ENCODE assay signal across 1 cellular context in genomic region chr11:75562048-75562835, GRCh38.
TF ChIP-seq lines count a peak whose summit lies in the region.

TSS of gene SERPINH1 (plus strand) at chr11:75562253. CDS start at chr11:75566350, 4,097 bp downstream.

TF ChIP-seq in GM12878, 131 proteins besides CTCF, POLR2A, EP300 and RAD21 (continued from another document and continues in another):
- TF ChIP-seq HSF1 (IDR thresholded peaks at IDR 0.05; ENCODE audit: low read depth, low read length) (peak; percentile 99), SMC3 (IDR thresholded peaks at IDR 0.05; ENCODE audit: borderline replicate concordance, low read length) (no peak), CREB1 (IDR thresholded peaks at IDR 0.05; ENCODE audit: low read depth) (peak; percentile 77), KDM1A (IDR thresholded peaks at IDR 0.05; ENCODE audit: borderline replicate concordance) (no peak), NKRF (conservative IDR thresholded peaks at IDR 0.05) (no peak; the same call in none of the 2 replicates), IKZF2 (IDR thresholded peaks at IDR 0.05) (peak in 1 of 2 experiments; percentile 33; a peak in 2 of 4 replicates), SP1 (IDR thresholded peaks at IDR 0.05; ENCODE audit: low read depth, low read length) (peak; percentile 30), POU2F2 (IDR thresholded peaks at IDR 0.05; ENCODE audit: borderline replicate concordance, low read depth, low read length) (no peak; the same call in 2 of the 3 replicates), IKZF1 (conservative IDR thresholded peaks at IDR 0.05) (peak; percentile 61), ZNF384 (IDR thresholded peaks at IDR 0.05; ENCODE audit: borderline replicate concordance, low read depth, low read length) (no peak), SUZ12 (IDR thresholded peaks at IDR 0.05; ENCODE audit: unreplicated experiment) (no peak), BHLHE40 (IDR thresholded peaks at IDR 0.05; ENCODE audit: borderline replicate concordance in 1 of 2, low read depth in 2 of 2, low read length in 1 of 2) (peak in 1 of 2 experiments; percentile 20; a peak in 2 of 4 replicates), TAF1 (IDR thresholded peaks at IDR 0.05; ENCODE audit: borderline replicate concordance, low read depth, low read length) (peak; percentile 65; the same call in 1 of the 2 replicates), LARP7 (IDR thresholded peaks at IDR 0.05) (no peak), SREBF2 (IDR thresholded peaks at IDR 0.05; ENCODE audit: low read length) (no peak), ZNF274 (IDR thresholded peaks at IDR 0.05; ENCODE audit: insufficient read depth, insufficient read length) (no peak), PML (IDR thresholded peaks at IDR 0.05; ENCODE audit: low read length) (peak; percentile 92), ETV6 (conservative IDR thresholded peaks at IDR 0.05 in 1 of 2, IDR thresholded peaks at IDR 0.05 in 1 of 2; ENCODE audit: borderline replicate concordance in 1 of 2, low read depth in 1 of 2) (0 out of 4 replicates have a peak, but pooled peaks of 1 of the 2 experiments have one; percentile 40), TBL1XR1 (IDR thresholded peaks at IDR 0.05; ENCODE audit: low read depth, low read length) (0 out of 2 replicates have a peak, but pooled peaks have one; percentile 45), IRF5 (IDR thresholded peaks at IDR 0.05; ENCODE audit: borderline replicate concordance) (no peak), POLR2AphosphoS5 (IDR thresholded peaks at IDR 0.05; ENCODE audit: low read length) (peak; percentile 96), CHD1 (IDR thresholded peaks at IDR 0.05; ENCODE audit: low read depth, low read length) (0 out of 2 replicates have a peak, but pooled peaks have one; percentile 6), ATF7 (IDR thresholded peaks at IDR 0.05; ENCODE audit: low read depth) (0 out of 2 replicates have a peak, but pooled peaks have one; percentile 29), GATAD2B (conservative IDR thresholded peaks at IDR 0.05; ENCODE audit: low read depth) (peak; percentile 26; the same call in 1 of the 2 replicates), ASH2L (IDR thresholded peaks at IDR 0.05; ENCODE audit: borderline replicate concordance, low read depth) (0 out of 2 replicates have a peak, but pooled peaks have one; percentile 53), CBFB (IDR thresholded peaks at IDR 0.05; ENCODE audit: low read depth) (peak; percentile 24; the same call in 1 of the 2 replicates), YY1 (IDR thresholded peaks at IDR 0.05; ENCODE audit: low read depth, low read length) (0 out of 2 replicates have a peak, but pooled peaks have one; percentile 30), EGR1 (IDR thresholded peaks at IDR 0.05; ENCODE audit: borderline replicate concordance in 1 of 2, low read depth in 2 of 2, low read length in 2 of 2) (peak in 1 of 2 experiments; percentile 74; a peak in 1 of 3 replicates), NR2C1 (IDR thresholded peaks at IDR 0.05) (peak; percentile 9; the same call in 1 of the 2 replicates), RUNX3 (IDR thresholded peaks at IDR 0.05; ENCODE audit: low read length) (peak; percentile 66), SRF (IDR thresholded peaks at IDR 0.05; ENCODE audit: low read depth in 2 of 2, low read length in 2 of 2) (0 out of 4 replicates have a peak, but pooled peaks of 1 of the 2 experiments have one; percentile 28), SREBF1 (IDR thresholded peaks at IDR 0.05; ENCODE audit: low read length) (no peak), KLF5 (IDR thresholded peaks at IDR 0.05; ENCODE audit: partially characterized antibody) (peak; percentile 61), CBX3 (IDR thresholded peaks at IDR 0.05; ENCODE audit: borderline replicate concordance, low read depth) (no peak)
- TF ChIP-seq, protein P1, sequence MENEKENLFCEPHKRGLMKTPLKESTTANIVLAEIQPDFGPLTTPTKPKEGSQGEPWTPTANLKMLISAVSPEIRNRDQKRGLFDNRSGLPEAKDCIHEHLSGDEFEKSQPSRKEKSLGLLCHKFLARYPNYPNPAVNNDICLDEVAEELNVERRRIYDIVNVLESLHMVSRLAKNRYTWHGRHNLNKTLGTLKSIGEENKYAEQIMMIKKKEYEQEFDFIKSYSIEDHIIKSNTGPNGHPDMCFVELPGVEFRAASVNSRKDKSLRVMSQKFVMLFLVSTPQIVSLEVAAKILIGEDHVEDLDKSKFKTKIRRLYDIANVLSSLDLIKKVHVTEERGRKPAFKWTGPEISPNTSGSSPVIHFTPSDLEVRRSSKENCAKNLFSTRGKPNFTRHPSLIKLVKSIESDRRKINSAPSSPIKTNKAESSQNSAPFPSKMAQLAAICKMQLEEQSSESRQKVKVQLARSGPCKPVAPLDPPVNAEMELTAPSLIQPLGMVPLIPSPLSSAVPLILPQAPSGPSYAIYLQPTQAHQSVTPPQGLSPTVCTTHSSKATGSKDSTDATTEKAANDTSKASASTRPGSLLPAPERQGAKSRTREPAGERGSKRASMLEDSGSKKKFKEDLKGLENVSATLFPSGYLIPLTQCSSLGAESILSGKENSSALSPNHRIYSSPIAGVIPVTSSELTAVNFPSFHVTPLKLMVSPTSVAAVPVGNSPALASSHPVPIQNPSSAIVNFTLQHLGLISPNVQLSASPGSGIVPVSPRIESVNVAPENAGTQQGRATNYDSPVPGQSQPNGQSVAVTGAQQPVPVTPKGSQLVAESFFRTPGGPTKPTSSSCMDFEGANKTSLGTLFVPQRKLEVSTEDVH (IDR thresholded peaks at IDR 0.05; ENCODE audit: low read depth, partially characterized antibody) = no peak
- TF ChIP-seq, protein P2, sequence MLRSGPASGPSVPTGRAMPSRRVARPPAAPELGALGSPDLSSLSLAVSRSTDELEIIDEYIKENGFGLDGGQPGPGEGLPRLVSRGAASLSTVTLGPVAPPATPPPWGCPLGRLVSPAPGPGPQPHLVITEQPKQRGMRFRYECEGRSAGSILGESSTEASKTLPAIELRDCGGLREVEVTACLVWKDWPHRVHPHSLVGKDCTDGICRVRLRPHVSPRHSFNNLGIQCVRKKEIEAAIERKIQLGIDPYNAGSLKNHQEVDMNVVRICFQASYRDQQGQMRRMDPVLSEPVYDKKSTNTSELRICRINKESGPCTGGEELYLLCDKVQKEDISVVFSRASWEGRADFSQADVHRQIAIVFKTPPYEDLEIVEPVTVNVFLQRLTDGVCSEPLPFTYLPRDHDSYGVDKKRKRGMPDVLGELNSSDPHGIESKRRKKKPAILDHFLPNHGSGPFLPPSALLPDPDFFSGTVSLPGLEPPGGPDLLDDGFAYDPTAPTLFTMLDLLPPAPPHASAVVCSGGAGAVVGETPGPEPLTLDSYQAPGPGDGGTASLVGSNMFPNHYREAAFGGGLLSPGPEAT (IDR thresholded peaks at IDR 0.05; ENCODE audit: low read depth) = peak; percentile 94
- TF ChIP-seq, protein P3, sequence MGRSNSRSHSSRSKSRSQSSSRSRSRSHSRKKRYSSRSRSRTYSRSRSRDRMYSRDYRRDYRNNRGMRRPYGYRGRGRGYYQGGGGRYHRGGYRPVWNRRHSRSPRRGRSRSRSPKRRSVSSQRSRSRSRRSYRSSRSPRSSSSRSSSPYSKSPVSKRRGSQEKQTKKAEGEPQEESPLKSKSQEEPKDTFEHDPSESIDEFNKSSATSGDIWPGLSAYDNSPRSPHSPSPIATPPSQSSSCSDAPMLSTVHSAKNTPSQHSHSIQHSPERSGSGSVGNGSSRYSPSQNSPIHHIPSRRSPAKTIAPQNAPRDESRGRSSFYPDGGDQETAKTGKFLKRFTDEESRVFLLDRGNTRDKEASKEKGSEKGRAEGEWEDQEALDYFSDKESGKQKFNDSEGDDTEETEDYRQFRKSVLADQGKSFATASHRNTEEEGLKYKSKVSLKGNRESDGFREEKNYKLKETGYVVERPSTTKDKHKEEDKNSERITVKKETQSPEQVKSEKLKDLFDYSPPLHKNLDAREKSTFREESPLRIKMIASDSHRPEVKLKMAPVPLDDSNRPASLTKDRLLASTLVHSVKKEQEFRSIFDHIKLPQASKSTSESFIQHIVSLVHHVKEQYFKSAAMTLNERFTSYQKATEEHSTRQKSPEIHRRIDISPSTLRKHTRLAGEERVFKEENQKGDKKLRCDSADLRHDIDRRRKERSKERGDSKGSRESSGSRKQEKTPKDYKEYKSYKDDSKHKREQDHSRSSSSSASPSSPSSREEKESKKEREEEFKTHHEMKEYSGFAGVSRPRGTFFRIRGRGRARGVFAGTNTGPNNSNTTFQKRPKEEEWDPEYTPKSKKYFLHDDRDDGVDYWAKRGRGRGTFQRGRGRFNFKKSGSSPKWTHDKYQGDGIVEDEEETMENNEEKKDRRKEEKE (IDR thresholded peaks at IDR 0.05) = no peak
- TF ChIP-seq, protein P4, sequence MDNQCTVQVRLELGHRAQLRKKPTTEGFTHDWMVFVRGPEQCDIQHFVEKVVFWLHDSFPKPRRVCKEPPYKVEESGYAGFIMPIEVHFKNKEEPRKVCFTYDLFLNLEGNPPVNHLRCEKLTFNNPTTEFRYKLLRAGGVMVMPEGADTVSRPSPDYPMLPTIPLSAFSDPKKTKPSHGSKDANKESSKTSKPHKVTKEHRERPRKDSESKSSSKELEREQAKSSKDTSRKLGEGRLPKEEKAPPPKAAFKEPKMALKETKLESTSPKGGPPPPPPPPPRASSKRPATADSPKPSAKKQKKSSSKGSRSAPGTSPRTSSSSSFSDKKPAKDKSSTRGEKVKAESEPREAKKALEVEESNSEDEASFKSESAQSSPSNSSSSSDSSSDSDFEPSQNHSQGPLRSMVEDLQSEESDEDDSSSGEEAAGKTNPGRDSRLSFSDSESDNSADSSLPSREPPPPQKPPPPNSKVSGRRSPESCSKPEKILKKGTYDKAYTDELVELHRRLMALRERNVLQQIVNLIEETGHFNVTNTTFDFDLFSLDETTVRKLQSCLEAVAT (IDR thresholded peaks at IDR 0.05) = peak; percentile 67
- TF ChIP-seq, protein P5, sequence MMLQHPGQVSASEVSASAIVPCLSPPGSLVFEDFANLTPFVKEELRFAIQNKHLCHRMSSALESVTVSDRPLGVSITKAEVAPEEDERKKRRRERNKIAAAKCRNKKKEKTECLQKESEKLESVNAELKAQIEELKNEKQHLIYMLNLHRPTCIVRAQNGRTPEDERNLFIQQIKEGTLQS (IDR thresholded peaks at IDR 0.05; ENCODE audit: borderline replicate concordance, extremely low read depth, low read depth, low read length) = no peak
- TF ChIP-seq, protein P6, sequence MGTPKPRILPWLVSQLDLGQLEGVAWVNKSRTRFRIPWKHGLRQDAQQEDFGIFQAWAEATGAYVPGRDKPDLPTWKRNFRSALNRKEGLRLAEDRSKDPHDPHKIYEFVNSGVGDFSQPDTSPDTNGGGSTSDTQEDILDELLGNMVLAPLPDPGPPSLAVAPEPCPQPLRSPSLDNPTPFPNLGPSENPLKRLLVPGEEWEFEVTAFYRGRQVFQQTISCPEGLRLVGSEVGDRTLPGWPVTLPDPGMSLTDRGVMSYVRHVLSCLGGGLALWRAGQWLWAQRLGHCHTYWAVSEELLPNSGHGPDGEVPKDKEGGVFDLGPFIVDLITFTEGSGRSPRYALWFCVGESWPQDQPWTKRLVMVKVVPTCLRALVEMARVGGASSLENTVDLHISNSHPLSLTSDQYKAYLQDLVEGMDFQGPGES (IDR thresholded peaks at IDR 0.05) = 0 out of 2 replicates have a peak, but pooled peaks have one; percentile 13
- TF ChIP-seq, protein P7, sequence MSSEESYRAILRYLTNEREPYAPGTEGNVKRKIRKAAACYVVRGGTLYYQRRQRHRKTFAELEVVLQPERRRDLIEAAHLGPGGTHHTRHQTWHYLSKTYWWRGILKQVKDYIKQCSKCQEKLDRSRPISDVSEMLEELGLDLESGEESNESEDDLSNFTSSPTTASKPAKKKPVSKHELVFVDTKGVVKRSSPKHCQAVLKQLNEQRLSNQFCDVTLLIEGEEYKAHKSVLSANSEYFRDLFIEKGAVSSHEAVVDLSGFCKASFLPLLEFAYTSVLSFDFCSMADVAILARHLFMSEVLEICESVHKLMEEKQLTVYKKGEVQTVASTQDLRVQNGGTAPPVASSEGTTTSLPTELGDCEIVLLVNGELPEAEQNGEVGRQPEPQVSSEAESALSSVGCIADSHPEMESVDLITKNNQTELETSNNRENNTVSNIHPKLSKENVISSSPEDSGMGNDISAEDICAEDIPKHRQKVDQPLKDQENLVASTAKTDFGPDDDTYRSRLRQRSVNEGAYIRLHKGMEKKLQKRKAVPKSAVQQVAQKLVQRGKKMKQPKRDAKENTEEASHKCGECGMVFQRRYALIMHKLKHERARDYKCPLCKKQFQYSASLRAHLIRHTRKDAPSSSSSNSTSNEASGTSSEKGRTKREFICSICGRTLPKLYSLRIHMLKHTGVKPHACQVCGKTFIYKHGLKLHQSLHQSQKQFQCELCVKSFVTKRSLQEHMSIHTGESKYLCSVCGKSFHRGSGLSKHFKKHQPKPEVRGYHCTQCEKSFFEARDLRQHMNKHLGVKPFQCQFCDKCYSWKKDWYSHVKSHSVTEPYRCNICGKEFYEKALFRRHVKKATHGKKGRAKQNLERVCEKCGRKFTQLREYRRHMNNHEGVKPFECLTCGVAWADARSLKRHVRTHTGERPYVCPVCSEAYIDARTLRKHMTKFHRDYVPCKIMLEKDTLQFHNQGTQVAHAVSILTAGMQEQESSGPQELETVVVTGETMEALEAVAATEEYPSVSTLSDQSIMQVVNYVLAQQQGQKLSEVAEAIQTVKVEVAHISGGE (CRISPR knock-in tag; IDR thresholded peaks at IDR 0.05) = no peak
